In the genomic region with DNA sequence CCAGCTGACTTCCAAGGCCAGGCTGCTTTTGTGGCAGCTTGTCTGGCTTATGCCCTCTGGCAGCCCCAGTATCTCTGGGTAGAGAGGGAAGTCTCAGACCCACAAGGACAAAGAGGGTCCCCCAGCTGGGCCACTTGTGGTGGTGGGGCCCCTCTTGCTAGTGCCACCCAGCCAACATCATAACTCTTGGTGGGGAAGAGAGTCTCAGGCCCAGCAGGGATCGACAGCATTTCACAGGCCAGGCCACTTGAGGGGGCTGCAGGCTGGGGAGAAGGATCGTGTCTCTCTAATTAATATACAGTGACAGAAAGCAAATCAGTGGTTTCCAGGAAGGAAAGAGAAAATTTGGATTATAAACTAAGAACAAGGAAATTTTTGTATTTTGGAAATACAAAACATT, we compare ENCODE assay signal across 14 cellular contexts.
A peak's percentile ranks its signal among the peaks of the same experiment; 100 is the strongest.
DNase-seq lines count a peak whose midpoint lies in the region; ATAC-seq and TF ChIP-seq lines count a peak whose summit lies in the region.
"Had no signal": no experiment of that assay in that cellular context is flagged by ENCODE, and none has a peak within 500 bp of the region (broad histone marks: within the 10 kb centered on the region; RNA-seq: fewer than 3 reads in every experiment).

No MANE protein-coding gene starts in this region.

- no peak overlapping the region for H2AFZ ChIP-seq in HCT116 (ENCODE audit: low read depth, low read length, poor library complexity, severe bottlenecking)

- TF ChIP-seq CTCF in AG04450 (IDR thresholded peaks at IDR 0.05; ENCODE audit: low read depth, low read length): peak; percentile 16; the same call in 1 of the 2 replicates
- peak in 2 of 3 experiments; percentile 23 to 40; a peak in 3 of 6 replicates for TF ChIP-seq CTCF in HCT116 (IDR thresholded peaks at IDR 0.05 in 2 of 3, conservative IDR thresholded peaks at IDR 0.05 in 1 of 3; ENCODE audit: borderline replicate concordance in 1 of 3, insufficient read depth in 1 of 3, low read depth in 2 of 3, low read length in 2 of 3)

- CTCF ChIA-PET in AG04450 (lab: Charles Lee) (no interaction called here), HCT116 (lab: Charles Lee) (no interaction called here)

- H3K27me3 ChIP-seq in AG04450 (ENCODE audit: control insufficient read depth, insufficient read depth, low read length) (no peaks in the 10 kb centered on the region), HCT116 (ENCODE audit: insufficient read depth, low read length) (no peaks in the 10 kb centered on the region), iPS DF 6.9 (ENCODE audit: control insufficient read depth, insufficient read depth, low read length) (no peaks in the 10 kb centered on the region)

- H3K9me2 ChIP-seq in HCT116 (ENCODE audit: insufficient read depth): no peaks in the 10 kb centered on the region

- TF ChIP-seq POLR2A in HCT116 (IDR thresholded peaks at IDR 0.05; ENCODE audit: borderline replicate concordance, extremely low read depth, insufficient read depth, insufficient read length): no peak

- H3K79me2 ChIP-seq in HCT116 (ENCODE audit: insufficient read depth, low read length): no peaks in the 10 kb centered on the region

- H3K9ac ChIP-seq in HCT116 (ENCODE audit: low read length): no peak overlapping the region

- H3K9me3 ChIP-seq in AG04450 (ENCODE audit: control insufficient read depth, insufficient read depth, low read length) (no peaks in the 10 kb centered on the region), HCT116 (ENCODE audit: control insufficient read depth in 1 of 2, insufficient read depth in 1 of 2, low read depth in 1 of 2, low read length in 2 of 2) (no peaks in the 10 kb centered on the region), iPS DF 6.9 (ENCODE audit: control insufficient read depth, insufficient read depth, low read length) (no peaks in the 10 kb centered on the region)

- peak; percentile 45; the same call in 1 of the 2 replicates for TF ChIP-seq RAD21 in HCT116 (IDR thresholded peaks at IDR 0.05; ENCODE audit: low read depth)

- H3K4me2 ChIP-seq in HCT116 (ENCODE audit: low read length): no peak overlapping the region

- ATAC-seq in HCT116 (0 out of 2 replicates have a peak, but pooled peaks have one; percentile 49), GM19467 (IDR thresholded peaks at IDR 0.05; ENCODE audit: unreplicated experiment) (no peak), HG03135 (IDR thresholded peaks at IDR 0.05; ENCODE audit: unreplicated experiment) (no peak)
- no peak for ATAC-seq in stimulated activated naive CD8-positive, alpha-beta T cell treated with anti-CD3 and anti-CD28 coated beads, Interleukin-15, Interleukin-2, amounts not matched to agents 100 U/mL and 50 U/mL, for 24 hours

- BruUV-seq in HCT116 (replicated peaks; lab: Mats Ljungman, UMichigan): no TSS peak

- H3K27ac ChIP-seq in AG04450 (ENCODE audit: low read depth, low read length) (no peak overlapping the region), HCT116 (ENCODE audit: low read depth, low read length) (no peak overlapping the region), iPS DF 6.9 (ENCODE audit: low read length) (no peak overlapping the region)
- H3K27ac ChIP-seq: C4-2B had no signal

- RAD21 ChIA-PET in HCT116 (lab: Charles Lee; ENCODE audit: low non-redundant PET in 1 of 2, low total read pairs in 2 of 2, uncharacterized antibody in 2 of 2, unreplicated experiment in 2 of 2): no interaction called here

- WGBS in iPS DF 6.9 (ENCODE audit: insufficient coverage, insufficient read length): no CpG with 5 or more reads among the region's 2 CpGs

- POLR2A ChIA-PET in AG04450 (lab: Yijun Ruan, JAX) (no interaction called here), HCT116 (lab: Charles Lee) (no interaction called here)

- H3K36me3 ChIP-seq in HCT116 (ENCODE audit: control insufficient read depth in 1 of 2, insufficient read depth in 2 of 2, low read length in 2 of 2): no peaks in the 10 kb centered on the region
- H3K36me3 ChIP-seq in iPS DF 6.9 (ENCODE audit: control insufficient read depth, insufficient read depth, low read length): no peaks in the 10 kb centered on the region

- H3K4me3 ChIP-seq in AG04450 (ENCODE audit: low read depth, low read length): no peak overlapping the region
- H3K4me3 ChIP-seq in HCT116 (replicated peaks in 1 of 2; ENCODE audit: low read depth in 1 of 2, low read length in 2 of 2): no peak overlapping the region
- no peak overlapping the region for H3K4me3 ChIP-seq in iPS DF 6.9 (ENCODE audit: low read length)

- DNase-seq in AG04450 (ENCODE audit: low read depth, low spot score) (no peak), HCT116 (ENCODE audit: low read depth, low spot score) (no peak), UCSD-AML1 (lab: John Stamatoyannopoulos, UW; ENCODE audit: unreplicated experiment) (peak; percentile 13), iPS DF 6.9 (ENCODE audit: low read depth, low spot score) (peak; percentile 5), germinal center (ENCODE audit: low spot score) (no peak)
- no peak for DNase-seq in stimulated activated naive CD8-positive, alpha-beta T cell treated with anti-CD3 and anti-CD28 coated beads, Interleukin-15, Interleukin-2, amounts not matched to agents 100 U/mL and 50 U/mL, for 24 hours
- DNase-seq: activated CD4-positive, alpha-beta T cell treated with anti-CD3 and anti-CD28 coated beads, Interleukin-2, amount 50 U/mL, for 4 hours; kidney; NK-92 treated with Interleukin-12 subunit alpha and Interleukin-12 subunit beta, amount 100 ng/mL, for 24 hours; nucleus accumbens; stimulated activated CD4-positive, alpha-beta T cell treated with anti-CD3 and anti-CD28 coated beads, Interleukin-15, amount 100 ng/mL, for 24 hours had no signal

- intact Hi-C loops in HCT116 (cut with micrococcal nuclease): no loop called here

- no peaks in the 10 kb centered on the region for H4K20me1 ChIP-seq in HCT116 (ENCODE audit: insufficient read depth)

- no peaks in the 10 kb centered on the region for H3K4me1 ChIP-seq in HCT116 (ENCODE audit: control insufficient read depth in 1 of 2, insufficient read depth in 2 of 2, low read length in 2 of 2)
- no peaks in the 10 kb centered on the region for H3K4me1 ChIP-seq in iPS DF 6.9 (ENCODE audit: control insufficient read depth, insufficient read depth, low read length)

TF ChIP-seq in HCT116, 20 proteins besides CTCF, POLR2A, EP300 and RAD21:
- TF ChIP-seq YY1 (IDR thresholded peaks at IDR 0.05; ENCODE audit: extremely low read depth, insufficient replicate concordance, low read depth, low read length) (no peak), SIN3A (IDR thresholded peaks at IDR 0.05; ENCODE audit: low read depth) (no peak), ZNF274 (IDR thresholded peaks at IDR 0.05; ENCODE audit: low read depth, low read length) (no peak), FOSL1 (IDR thresholded peaks at IDR 0.05; ENCODE audit: low read depth) (no peak), ELF1 (IDR thresholded peaks at IDR 0.05; ENCODE audit: borderline replicate concordance, low read depth) (no peak)

Comparison
In these comparisons a context has a peak if more than half of its experiments do, and no peak if none do; other contexts are left out.
1. DNase-seq: peak in UCSD-AML1 (single experiment) and iPS DF 6.9 (single experiment); none in AG04450 (single experiment), HCT116 (single experiment), germinal center (single experiment) and stimulated activated naive CD8-positive, alpha-beta T cell treated with anti-CD3 and anti-CD28 coated beads, Interleukin-15, Interleukin-2, amounts not matched to agents 100 U/mL and 50 U/mL, for 24 hours (single experiment).